24 cellular contexts compared by ENCODE assay signal in genomic region chr1:3604468-3604974, GRCh38. TPM values are rescaled to one million over a fixed set of nuclear protein-coding genes. Genes with fewer than 3 reads are reported as not detected.
DNase-seq lines count a peak whose midpoint lies in the region; ATAC-seq and TF ChIP-seq lines count a peak whose summit lies in the region.
"Had no signal": no experiment of that assay in that cellular context is flagged by ENCODE, and none has a peak within 500 bp of the region (broad histone marks: within the 10 kb centered on the region; RNA-seq: fewer than 3 reads in every experiment).

No MANE protein-coding gene starts in this region.

- no peak overlapping the region for H3K27ac Mint-ChIP-seq in GM23338
- H3K27ac Mint-ChIP-seq: B cell; CD14-positive monocyte; CD8-positive, alpha-beta memory T cell; H9; T-helper 1 cell treated with Interleukin-12 subunit alpha and Interleukin-12 subunit beta and Interleukin-4 antibody, amounts not matched to agents 30 μg/mL and 1 μg/mL, for 36 hours had no signal

- DNase-seq in GM23338 (ENCODE audit: low spot score) (no peak), NB4 (ENCODE audit: low read depth) (peak; percentile 32), epithelial cell of prostate (ENCODE audit: low read depth, low spot score) (no peak), SIG-M5 treated with dmso at 0.1 percent for 504 hours (lab: John Stamatoyannopoulos, UW; ENCODE audit: unreplicated experiment) (no peak), DMS153 (lab: John Stamatoyannopoulos, UW) (no peak)
- DNase-seq: CD8-positive, alpha-beta memory T cell; H9; KBM-7; MG63; NCI-H2029; NCI-H446; NCI-H526; NCI-H82; NK-92 treated with Interleukin-12 subunit alpha and Interleukin-12 subunit beta, amount 100 ng/mL, for 24 hours; PC-3 had no signal

- H3K9me3 Mint-ChIP-seq in GM23338 = no peaks in the 10 kb centered on the region
- H3K9me3 Mint-ChIP-seq: CD14-positive monocyte; CD8-positive, alpha-beta memory T cell; H9; T-helper 1 cell treated with Interleukin-12 subunit alpha and Interleukin-12 subunit beta and Interleukin-4 antibody, amounts not matched to agents 30 μg/mL and 1 μg/mL, for 36 hours had no signal

- 0 out of 2 replicates have a peak, but pooled peaks cover 13% of the 10 kb centered on the region for H3K79me2 ChIP-seq in GM23338 (replicated peaks; ENCODE audit: insufficient read depth)

- H3K36me3 ChIP-seq in GM23338 (ENCODE audit: insufficient read depth) = no peaks in the 10 kb centered on the region
- H3K36me3 ChIP-seq: SJSA1 had no signal

- H3F3A ChIP-seq in GM23338 (replicated peaks; ENCODE audit: low read depth) = no peaks in the 10 kb centered on the region

- no peak for ATAC-seq in GM23338
- ATAC-seq in HG03196 (IDR thresholded peaks at IDR 0.05; ENCODE audit: unreplicated experiment) = no peak
- no peak for ATAC-seq in HG02588 (IDR thresholded peaks at IDR 0.05; ENCODE audit: unreplicated experiment)
- ATAC-seq: PC-3, Right ventricle myocardium inferior had no signal

- TF ChIP-seq CTCF in GM23338 (conservative IDR thresholded peaks at IDR 0.05; ENCODE audit: low read depth in 2 of 2) = no peak
- no peak for TF ChIP-seq CTCF in NB4 (IDR thresholded peaks at IDR 0.05; ENCODE audit: low read depth, low read length)

- H3K27me3 Mint-ChIP-seq in GM23338 (ENCODE audit: insufficient read depth, low read depth, poor library complexity) = peaks cover 2% of the 10 kb centered on the region
- H3K27me3 Mint-ChIP-seq: B cell had no signal

- no peak overlapping the region for H3K4me2 ChIP-seq in GM23338

- H3K4me1 ChIP-seq in GM23338 (ENCODE audit: insufficient read depth) = no peaks in the 10 kb centered on the region; the same call in 1 of the 2 replicates
- H3K4me1 ChIP-seq: SJSA1 had no signal

- H3K4me1 Mint-ChIP-seq in GM23338 = peaks cover 8% of the 10 kb centered on the region; the same call in 2 of the 3 replicates
- H3K4me1 Mint-ChIP-seq: CD8-positive, alpha-beta memory T cell had no signal

- no peaks in the 10 kb centered on the region; the same call in 1 of the 2 replicates for H4K20me1 ChIP-seq in GM23338 (replicated peaks; ENCODE audit: insufficient read depth)

- H3K27me3 ChIP-seq in GM23338 (ENCODE audit: insufficient read depth) = no peaks in the 10 kb centered on the region
- H3K27me3 ChIP-seq: MG63 had no signal

- H3K27ac ChIP-seq in GM23338 (ENCODE audit: low read depth) = no peak overlapping the region
- H3K27ac ChIP-seq in epithelial cell of prostate = peak overlapping the region; percentile 9
- H3K27ac ChIP-seq: SJSA1 had no signal

- H3K4me3 ChIP-seq in GM23338 (no peak overlapping the region), NB4 (ENCODE audit: low read depth, low read length) (no peak overlapping the region)
- H3K4me3 ChIP-seq: MG63, SJSA1 had no signal

- H3K9me2 ChIP-seq in GM23338 (ENCODE audit: insufficient read depth) = no peaks in the 10 kb centered on the region

- no peak overlapping the region for H2AFZ ChIP-seq in GM23338

- TF ChIP-seq POLR2A in NB4 (IDR thresholded peaks at IDR 0.05; ENCODE audit: extremely low read depth, insufficient read length) = no peak

- H3K36me3 Mint-ChIP-seq in GM23338 (ENCODE audit: low read depth) = no peaks in the 10 kb centered on the region; the same call in 2 of the 3 replicates
- H3K36me3 Mint-ChIP-seq: CD14-positive monocyte; CD8-positive, alpha-beta memory T cell had no signal

- H3K4me3 Mint-ChIP-seq in GM23338 = no peak overlapping the region
- H3K4me3 Mint-ChIP-seq: B cell; CD14-positive monocyte; CD8-positive, alpha-beta memory T cell; H9; T-helper 1 cell treated with Interleukin-12 subunit alpha and Interleukin-12 subunit beta and Interleukin-4 antibody, amounts not matched to agents 30 μg/mL and 1 μg/mL, for 36 hours had no signal

TF ChIP-seq in GM23338, 12 proteins besides CTCF, POLR2A, EP300 and RAD21:
- TF ChIP-seq ZNF331 (CRISPR knock-in tag; IDR thresholded peaks at IDR 0.05; ENCODE audit: low read depth) = peak; percentile 88
- TF ChIP-seq STAT1 (IDR thresholded peaks at IDR 0.05; ENCODE audit: unreplicated experiment) = no peak

RNA-seq across cellular contexts. Expression of gene MEGF6, which starts 6.8 kb away (rescaled TPM):
- 15.4 and 21.4 TPM in 2 replicates for total RNA-seq in GM23338 (2014; rRNA removed; shearing (Covaris generic))
- polyA plus RNA-seq in GM23338 (2016; fragmentation: Nextera tagmentation; extraction: Ambion mirVana) = 4.0 and 4.7 TPM in 2 replicates

RNA-seq across cellular contexts. Expression of gene TPRG1L, which starts 20.3 kb away (rescaled TPM):
- total RNA-seq in GM23338 (2014; rRNA removed; shearing (Covaris generic)) = 20.3 and 24.4 TPM in 2 replicates
- polyA plus RNA-seq in GM23338 (2016; fragmentation: Nextera tagmentation; extraction: Ambion mirVana) = 6.2 and 6.6 TPM in 2 replicates

RNA-seq across cellular contexts. Expression of gene WRAP73, which starts 45.4 kb away (rescaled TPM):
- 40.8 and 43.3 TPM in 2 replicates for total RNA-seq in GM23338 (2014; rRNA removed; shearing (Covaris generic))
- polyA plus RNA-seq in GM23338 (2016; fragmentation: Nextera tagmentation; extraction: Ambion mirVana) = 22.6 and 24.4 TPM in 2 replicates

RNA-seq across cellular contexts. Expression of gene TP73, which starts 47.8 kb away (rescaled TPM):
- 1.8 and 3.4 TPM in 2 replicates for total RNA-seq in GM23338 (2014; rRNA removed; shearing (Covaris generic))
- 1.4 and 1.8 TPM in 2 replicates for polyA plus RNA-seq in GM23338 (2016; fragmentation: Nextera tagmentation; extraction: Ambion mirVana)
- total RNA-seq: HT1080, RPMI7951 had no signal
